Comparison of ENCODE assay signal across 1 cellular context in genomic region chr21:36255650-36256047, GRCh38.
TF ChIP-seq lines count a peak whose summit lies in the region.

No MANE protein-coding gene starts in this region.

TF ChIP-seq in SK-N-SH treated with all-trans-retinoic acid at 6 μM for 48 hours, 23 proteins besides CTCF, POLR2A, EP300 and RAD21 (continued from another document):
- TF ChIP-seq CREB5 (CRISPR knock-in tag; IDR thresholded peaks at IDR 0.05; ENCODE audit: low read depth) (no peak), CSRNP3 (CRISPR knock-in tag; IDR thresholded peaks at IDR 0.05) (no peak), ZNF565 (CRISPR knock-in tag; conservative IDR thresholded peaks at IDR 0.05; ENCODE audit: low read depth) (no peak), BACH2 (CRISPR knock-in tag; IDR thresholded peaks at IDR 0.05; ENCODE audit: borderline replicate concordance) (no peak), TSHZ2 (CRISPR knock-in tag; IDR thresholded peaks at IDR 0.05) (no peak), TOX (CRISPR knock-in tag; IDR thresholded peaks at IDR 0.05; ENCODE audit: borderline replicate concordance) (no peak), ZFP30 (CRISPR knock-in tag; IDR thresholded peaks at IDR 0.05) (no peak), SNAI2 (CRISPR knock-in tag; IDR thresholded peaks at IDR 0.05) (no peak)
TF ChIP-seq in SK-N-SH treated with all-trans-retinoic acid at 6 μM for 48 hours: peak in this region for 0.
